In the genomic region with DNA sequence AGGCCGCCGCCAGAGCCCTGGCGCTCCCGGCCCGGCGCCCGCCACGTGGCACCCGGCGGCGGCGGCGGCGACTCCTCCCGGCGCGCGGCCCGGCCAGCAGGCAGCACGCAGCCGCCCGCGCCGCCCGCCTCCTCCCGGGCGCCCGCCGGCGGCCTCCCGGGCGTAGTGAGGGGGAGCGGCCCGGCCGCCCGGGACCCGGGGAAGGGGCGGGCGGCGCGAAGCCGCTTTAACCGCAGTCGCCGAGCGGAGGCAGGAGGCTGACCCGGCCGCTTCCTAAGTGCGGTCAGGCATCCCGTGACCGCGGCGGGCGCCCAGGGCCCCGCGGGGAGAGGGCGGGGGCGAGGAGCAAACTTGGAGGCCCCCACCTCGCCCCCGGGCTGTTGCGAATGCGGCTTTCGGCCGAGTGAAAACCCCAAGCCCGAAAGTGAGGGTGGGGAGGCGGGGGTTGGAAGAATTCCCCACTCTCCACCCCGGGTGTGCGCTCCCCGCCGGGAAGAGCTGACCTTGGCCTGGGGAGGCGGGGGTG, we compare ENCODE assay signal across 8 cellular contexts. TPM values are rescaled to one million over a fixed set of nuclear protein-coding genes. Genes with fewer than 3 reads are reported as not detected.
DNase-seq lines count a peak whose midpoint lies in the region; ATAC-seq and TF ChIP-seq lines count a peak whose summit lies in the region.

No MANE protein-coding gene starts in this region.

- TF ChIP-seq CTCF in MM.1S (IDR thresholded peaks at IDR 0.05; ENCODE audit: low read length), result no peak

- peaks cover 52% of the 10 kb centered on the region for H3K4me1 ChIP-seq in MM.1S (ENCODE audit: low read length)
- no peaks in the 10 kb centered on the region for H3K4me1 ChIP-seq in endocrine pancreas (ENCODE audit: control insufficient read depth, insufficient read depth, low read length)

- DNase-seq in GM03348 (ENCODE audit: low spot score), result peak; percentile 83
- peak; percentile 85 for DNase-seq in H4 (ENCODE audit: low spot score)
- DNase-seq in MM.1S, result peak; percentile 98
- DNase-seq in activated CD4-positive, alpha-beta T cell treated with anti-CD3 and anti-CD28 coated beads, Interleukin-2, amount 10 ng/mL, durations not matched to agents 7 days and 5 days, result peak; percentile 35
- peak; percentile 66 to 74 for DNase-seq in memory B cell (ENCODE audit: low spot score in 2 of 2)
- DNase-seq in stimulated activated naive CD8-positive, alpha-beta T cell treated with anti-CD3 and anti-CD28 coated beads, Interleukin-15, Interleukin-2, amounts not matched to agents 100 U/mL and 50 U/mL, for 24 hours, result peak; percentile 68
- DNase-seq in T1000 (lab: John Stamatoyannopoulos, UW), result no peak

- no peaks in the 10 kb centered on the region for H3K9me2 ChIP-seq in MM.1S (replicated peaks; ENCODE audit: insufficient read depth, low read length)

- POLR2A ChIA-PET in activated CD4-positive, alpha-beta T cell treated with anti-CD3 and anti-CD28 coated beads, Interleukin-2, amount 10 ng/mL, durations not matched to agents 7 days and 5 days (lab: Charles Lee), result no interaction called here

- H3K9me3 ChIP-seq in MM.1S (replicated peaks; ENCODE audit: insufficient read depth, low read length), result no peaks in the 10 kb centered on the region
- H3K9me3 ChIP-seq in endocrine pancreas (ENCODE audit: control insufficient read depth, low read length), result no peaks in the 10 kb centered on the region

- CTCF ChIA-PET in activated CD4-positive, alpha-beta T cell treated with anti-CD3 and anti-CD28 coated beads, Interleukin-2, amount 10 ng/mL, durations not matched to agents 7 days and 5 days (lab: Charles Lee), result interaction anchor here (0.6 to 1.8 kb wide), 3 partner anchors 177 to 430 kb away, joined by 3 to 9 read pairs (median 3); no protein-coding TSS in a partner anchor

- peaks cover 79% of the 10 kb centered on the region for H3K27me3 Mint-ChIP-seq in activated CD4-positive, alpha-beta T cell treated with anti-CD3 and anti-CD28 coated beads, Interleukin-2, amount 10 ng/mL, durations not matched to agents 7 days and 5 days
- H3K27me3 Mint-ChIP-seq in memory B cell, result peaks cover 1% of the 10 kb centered on the region

- H3K9ac ChIP-seq in MM.1S (ENCODE audit: low read length), result peak overlapping the region; percentile 75
- peak overlapping the region; percentile 23 for H3K9ac ChIP-seq in endocrine pancreas (ENCODE audit: control insufficient read depth, insufficient read depth, low read length)

- peaks cover 15% of the 10 kb centered on the region for H3K36me3 Mint-ChIP-seq in activated CD4-positive, alpha-beta T cell treated with anti-CD3 and anti-CD28 coated beads, Interleukin-2, amount 10 ng/mL, durations not matched to agents 7 days and 5 days (ENCODE audit: low read depth)
- peaks cover 2% of the 10 kb centered on the region for H3K36me3 Mint-ChIP-seq in memory B cell

- H3K36me3 ChIP-seq in MM.1S (replicated peaks; ENCODE audit: insufficient read depth, low read length) (no peaks in the 10 kb centered on the region), endocrine pancreas (ENCODE audit: control insufficient read depth, insufficient read depth, low read length) (no peaks in the 10 kb centered on the region)

- H3K27me3 ChIP-seq in MM.1S (replicated peaks; ENCODE audit: insufficient read depth, low read length) (peaks cover 5% of the 10 kb centered on the region; the same call in 1 of the 2 replicates), endocrine pancreas (ENCODE audit: control insufficient read depth, insufficient read depth, low read length) (no peaks in the 10 kb centered on the region)

- peak overlapping the region; percentile 88 for H3K27ac ChIP-seq in MM.1S (ENCODE audit: low read length)

- H3K27ac Mint-ChIP-seq in activated CD4-positive, alpha-beta T cell treated with anti-CD3 and anti-CD28 coated beads, Interleukin-2, amount 10 ng/mL, durations not matched to agents 7 days and 5 days, result no peak overlapping the region
- peak overlapping the region; percentile 95 for H3K27ac Mint-ChIP-seq in memory B cell

- peak overlapping the region; percentile 72 for H3K4me3 ChIP-seq in MM.1S (ENCODE audit: low read length)
- no peak overlapping the region for H3K4me3 ChIP-seq in endocrine pancreas (ENCODE audit: control insufficient read depth, insufficient read depth, low read length)

- peak; percentile 4 for ATAC-seq in memory B cell (ENCODE audit: low read depth)
- ATAC-seq in stimulated activated naive CD8-positive, alpha-beta T cell treated with anti-CD3 and anti-CD28 coated beads, Interleukin-15, Interleukin-2, amounts not matched to agents 100 U/mL and 50 U/mL, for 24 hours, result peak; percentile 20

- H3K79me2 ChIP-seq in MM.1S (ENCODE audit: low read length), result 0 out of 2 replicates have a peak, but pooled peaks cover 6% of the 10 kb centered on the region

- H3K9me3 Mint-ChIP-seq in activated CD4-positive, alpha-beta T cell treated with anti-CD3 and anti-CD28 coated beads, Interleukin-2, amount 10 ng/mL, durations not matched to agents 7 days and 5 days, result no peaks in the 10 kb centered on the region
- no peaks in the 10 kb centered on the region for H3K9me3 Mint-ChIP-seq in memory B cell

- H3K4me2 ChIP-seq in MM.1S (ENCODE audit: low read depth, low read length), result peak overlapping the region; percentile 85; the same call in 1 of the 2 replicates

- no peak overlapping the region for H3K4me3 Mint-ChIP-seq in activated CD4-positive, alpha-beta T cell treated with anti-CD3 and anti-CD28 coated beads, Interleukin-2, amount 10 ng/mL, durations not matched to agents 7 days and 5 days
- H3K4me3 Mint-ChIP-seq in memory B cell, result peak overlapping the region; percentile 81

- peak overlapping the region; percentile 63; the same call in 1 of the 2 replicates for H2AFZ ChIP-seq in MM.1S (ENCODE audit: low read length)

- H3K4me1 Mint-ChIP-seq in activated CD4-positive, alpha-beta T cell treated with anti-CD3 and anti-CD28 coated beads, Interleukin-2, amount 10 ng/mL, durations not matched to agents 7 days and 5 days, result peaks cover 64% of the 10 kb centered on the region
- peaks cover 54% of the 10 kb centered on the region for H3K4me1 Mint-ChIP-seq in memory B cell

- no peaks in the 10 kb centered on the region for H4K20me1 ChIP-seq in MM.1S (ENCODE audit: insufficient read depth, low read length)

- peaks cover 85% of the 10 kb centered on the region for H3F3A ChIP-seq in MM.1S (ENCODE audit: insufficient read depth, low read length)

RNA-seq across cellular contexts. Expression of a gene that starts 1.7 kb away (rescaled TPM):
- 19.3 and 22.5 TPM in 2 replicates for total RNA-seq in H4 (2014; rRNA removed; shearing (Covaris generic))
- total RNA-seq in activated CD4-positive, alpha-beta T cell treated with anti-CD3 and anti-CD28 coated beads, Interleukin-2, amount 10 ng/mL, durations not matched to agents 7 days and 5 days, result 1 to 10 TPM; 2.4 to 2.7 TPM
